In genomic region chr20:44707259-44707580, GRCh38 we compare ENCODE assay signal across 23 cellular contexts. TPM values are rescaled to one million over a fixed set of nuclear protein-coding genes. Genes with fewer than 3 reads are reported as not detected.
DNase-seq lines count a peak whose midpoint lies in the region; ATAC-seq and TF ChIP-seq lines count a peak whose summit lies in the region.
"Had no signal": no experiment of that assay in that cellular context is flagged by ENCODE, and none has a peak within 500 bp of the region (broad histone marks: within the 10 kb centered on the region; RNA-seq: fewer than 3 reads in every experiment).

No MANE protein-coding gene starts in this region.

- H4K8ac ChIP-seq in mesenchymal stem cell (ENCODE audit: low read length) (no peak overlapping the region), H9 (replicated peaks; ENCODE audit: insufficient read length, low read depth, low read length) (no peak overlapping the region)

- H2BK20ac ChIP-seq in H9 (ENCODE audit: low read depth, low read length, poor library complexity, severe bottlenecking), result no peak overlapping the region

- H2BK120ac ChIP-seq in mesenchymal stem cell (ENCODE audit: low read depth, low read length) (no peak overlapping the region), H9 (ENCODE audit: low read depth, low read length, poor library complexity, severe bottlenecking) (no peak overlapping the region)

- no peak for TF ChIP-seq CTCF in ascending aorta (IDR thresholded peaks at IDR 0.05)
- no peak for TF ChIP-seq CTCF in thoracic aorta (IDR thresholded peaks at IDR 0.05)
- TF ChIP-seq CTCF in H9 (conservative IDR thresholded peaks at IDR 0.05), result no peak

- H3K4me1 Mint-ChIP-seq in H9, result peaks cover 0 to 13% of the 10 kb centered on the region in 2 experiments; a peak in 3 of 4 replicates
- H3K4me1 Mint-ChIP-seq: CD4-positive, CD25-positive, alpha-beta regulatory T cell had no signal

- no peak overlapping the region for H3T11ph ChIP-seq in H9 (ENCODE audit: low read length)

- no peak overlapping the region for H2BK15ac ChIP-seq in mesenchymal stem cell (ENCODE audit: low read depth, poor library complexity, severe bottlenecking)
- H2BK15ac ChIP-seq in H9 (ENCODE audit: low read depth, low read length), result no peak overlapping the region

- peaks cover 43% of the 10 kb centered on the region for H3F3A ChIP-seq in GM23248 (ENCODE audit: insufficient read depth)

- H3K23ac ChIP-seq in mesenchymal stem cell (ENCODE audit: low read length in 2 of 2) (no peak overlapping the region), H9 (ENCODE audit: insufficient read length, low read depth, low read length) (no peak overlapping the region)

- H2AK5ac ChIP-seq in mesenchymal stem cell (ENCODE audit: low read length, severe bottlenecking) (no peak overlapping the region), H9 (ENCODE audit: insufficient read length, low read length) (no peak overlapping the region)

- peak overlapping the region; percentile 11 for H3K4me2 ChIP-seq in GM23248 (ENCODE audit: unreplicated experiment)
- H3K4me2 ChIP-seq in mesenchymal stem cell (ENCODE audit: low read length, poor library complexity, severe bottlenecking), result no peak overlapping the region
- no peak overlapping the region for H3K4me2 ChIP-seq in H9 (ENCODE audit: insufficient read depth, insufficient read length, low read length)
- H3K4me2 ChIP-seq: A549 had no signal

- H3K27ac Mint-ChIP-seq in H9, result no peak overlapping the region
- H3K27ac Mint-ChIP-seq: CD4-positive, CD25-positive, alpha-beta regulatory T cell had no signal

- intact Hi-C loops in ascending aorta (cut with DNase I), result no loop called here

- no peak overlapping the region for H3K4ac ChIP-seq in mesenchymal stem cell (ENCODE audit: low read depth in 1 of 2, low read length in 2 of 2)
- no peak overlapping the region for H3K4ac ChIP-seq in H9 (ENCODE audit: low read depth, low read length)

- H2AFZ ChIP-seq in GM23248, result peak overlapping the region; percentile 63
- no peak overlapping the region for H2AFZ ChIP-seq in mesenchymal stem cell (ENCODE audit: low read depth, low read length)
- no peak overlapping the region for H2AFZ ChIP-seq in H9 (ENCODE audit: low read length)

- no peaks in the 10 kb centered on the region for H3K9me2 ChIP-seq in GM23248 (ENCODE audit: insufficient read depth)

- H3K36me3 ChIP-seq in GM23248 (ENCODE audit: low read depth), result no peaks in the 10 kb centered on the region
- no peaks in the 10 kb centered on the region for H3K36me3 ChIP-seq in ascending aorta
- H3K36me3 ChIP-seq in mesenchymal stem cell (ENCODE audit: control insufficient read depth in 1 of 2, insufficient read depth in 2 of 2, low read depth in 1 of 2, low read length in 2 of 2), result no peaks in the 10 kb centered on the region
- H3K36me3 ChIP-seq in thoracic aorta, result no peaks in the 10 kb centered on the region
- H3K36me3 ChIP-seq: MG63 had no signal

- no peak overlapping the region for H3K56ac ChIP-seq in H9 (ENCODE audit: insufficient read length, low read depth, low read length)

- peak overlapping the region; percentile 63 for H3K27ac ChIP-seq in GM23248
- peak overlapping the region; percentile 87 to 93 for H3K27ac ChIP-seq in ascending aorta
- no peak overlapping the region for H3K27ac ChIP-seq in mesenchymal stem cell (ENCODE audit: low read length, poor library complexity, severe bottlenecking)
- peak overlapping the region; percentile 92 to 95 for H3K27ac ChIP-seq in thoracic aorta
- no peak overlapping the region for H3K27ac ChIP-seq in H9 (ENCODE audit: insufficient read length, low read depth, low read length)
- H3K27ac ChIP-seq: HL-60 had no signal

- H3K27me3 ChIP-seq in GM23248 (replicated peaks; ENCODE audit: insufficient read depth), result no peaks in the 10 kb centered on the region
- H3K27me3 ChIP-seq in ascending aorta, result no peaks in the 10 kb centered on the region
- H3K27me3 ChIP-seq in mesenchymal stem cell (ENCODE audit: control insufficient read depth in 1 of 2, insufficient read depth in 1 of 2, low read length in 2 of 2), result no peaks in the 10 kb centered on the region
- no peaks in the 10 kb centered on the region for H3K27me3 ChIP-seq in thoracic aorta (replicated peaks; ENCODE audit: insufficient read depth)
- no peaks in the 10 kb centered on the region for H3K27me3 ChIP-seq in H9 (ENCODE audit: insufficient read depth, low read length)
- H3K27me3 ChIP-seq: MG63 had no signal

- WGBS in GM23248 (ENCODE audit: low coverage in 1 of 2, low lambda C conversion rate in 2 of 2, missing lambda C conversion rate in 2 of 2), 2 experiments, result 39 to 46% methylated on average over 2 of the region's 2 CpGs
- WGBS in mesenchymal stem cell, result no CpG with 5 or more reads among the region's 2 CpGs
- no CpG with 5 or more reads among the region's 2 CpGs for WGBS in H9 (ENCODE audit: extremely low coverage, insufficient read length, low lambda C conversion rate)

- H2BK12ac ChIP-seq in mesenchymal stem cell (ENCODE audit: low read length in 2 of 2) (no peak overlapping the region), H9 (ENCODE audit: insufficient read length, low read depth, low read length) (no peak overlapping the region)

- H3K27me3 Mint-ChIP-seq in H9 (ENCODE audit: low read depth), result no peaks in the 10 kb centered on the region; the same call in 1 of the 2 replicates

- H3K4me3 ChIP-seq in GM23248, result no peak overlapping the region
- no peak overlapping the region for H3K4me3 ChIP-seq in ascending aorta
- no peak overlapping the region for H3K4me3 ChIP-seq in mesenchymal stem cell (ENCODE audit: insufficient read depth in 1 of 2, low read depth in 1 of 2, low read length in 2 of 2)
- H3K4me3 ChIP-seq in thoracic aorta, result no peak overlapping the region
- H3K4me3 ChIP-seq: A549, K562, MG63 had no signal

- H4K5ac ChIP-seq in H9 (ENCODE audit: insufficient read length, low read depth, low read length), result no peak overlapping the region

- H3K79me2 ChIP-seq in GM23248 (ENCODE audit: insufficient read depth) (no peaks in the 10 kb centered on the region), H9 (ENCODE audit: insufficient read depth, low read length) (no peaks in the 10 kb centered on the region)

- H3K9me3 Mint-ChIP-seq in H9, result no peaks in the 10 kb centered on the region
- H3K9me3 Mint-ChIP-seq: CD4-positive, CD25-positive, alpha-beta regulatory T cell had no signal

- DNase-seq in GM23248 (no peak), ascending aorta (ENCODE audit: low spot score in 2 of 2) (no peak), mesenchymal stem cell (no peak), thoracic aorta (ENCODE audit: low spot score) (no peak), NCI-H510A treated with DMSO at 0.1 percent for 48 hours (lab: John Stamatoyannopoulos, UW) (no peak), NAMALWA (ENCODE audit: low spot score) (no peak), H9 (no peak), NCI-H1417 (lab: John Stamatoyannopoulos, UW) (no peak)
- DNase-seq: CD4-positive, CD25-positive, alpha-beta regulatory T cell; MG63; NCI-H1048; NCI-H1436; NCI-H1930; NCI-H226; NCI-H524; NCI-H774; NK-92 treated with Interleukin-12 subunit alpha and Interleukin-12 subunit beta, amount 100 ng/mL, for 24 hours had no signal

- H3K14ac ChIP-seq in mesenchymal stem cell (ENCODE audit: low read length in 2 of 2) (no peak overlapping the region), H9 (ENCODE audit: insufficient read depth, low read length) (no peak overlapping the region)

- in situ Hi-C loops in GM23248 (cut with MboI), result no loop called here

- H3K9me3 ChIP-seq in GM23248 (ENCODE audit: low read depth), result no peaks in the 10 kb centered on the region
- no peaks in the 10 kb centered on the region for H3K9me3 ChIP-seq in ascending aorta
- H3K9me3 ChIP-seq in mesenchymal stem cell (ENCODE audit: control insufficient read depth, low read length), result no peaks in the 10 kb centered on the region
- no peaks in the 10 kb centered on the region for H3K9me3 ChIP-seq in thoracic aorta
- no peaks in the 10 kb centered on the region for H3K9me3 ChIP-seq in H9 (ENCODE audit: control insufficient read depth, low read depth, low read length)
- H3K9me3 ChIP-seq: A549, MG63 had no signal

- H3K18ac ChIP-seq in mesenchymal stem cell (ENCODE audit: low read depth in 1 of 2, low read length in 2 of 2) (no peak overlapping the region), H9 (ENCODE audit: insufficient read length, low read depth, low read length) (no peak overlapping the region)

- no peak overlapping the region for H3K4me3 Mint-ChIP-seq in H9
- H3K4me3 Mint-ChIP-seq: CD4-positive, CD25-positive, alpha-beta regulatory T cell had no signal

- H3K4me1 ChIP-seq in GM23248 (ENCODE audit: insufficient read depth) (peaks cover 54% of the 10 kb centered on the region), ascending aorta (peaks cover 12 to 33% of the 10 kb centered on the region in 2 donors), mesenchymal stem cell (ENCODE audit: control insufficient read depth, insufficient read depth, low read depth, low read length) (peaks cover 33% of the 10 kb centered on the region), thoracic aorta (ENCODE audit: control insufficient read depth in 1 of 2, low read depth in 2 of 2) (peaks cover 25 to 68% of the 10 kb centered on the region in 2 donors), H9 (ENCODE audit: insufficient read depth, low read length) (no peaks in the 10 kb centered on the region)

- no peak overlapping the region for H2BK5ac ChIP-seq in mesenchymal stem cell (ENCODE audit: low read depth, low read length, poor library complexity, severe bottlenecking)
- no peak overlapping the region for H2BK5ac ChIP-seq in H9 (ENCODE audit: insufficient read length, low read length)

- H4K91ac ChIP-seq in mesenchymal stem cell (ENCODE audit: low read length) (no peak overlapping the region), H9 (ENCODE audit: insufficient read length, low read depth, low read length) (no peak overlapping the region)

- ATAC-seq in thoracic aorta (ENCODE audit: insufficient number of reproducible peaks, low FRiP score, low read depth), result no peak
- ATAC-seq: HepG2, K562 had no signal

- H3K79me1 ChIP-seq in mesenchymal stem cell (replicated peaks; ENCODE audit: low read length, poor library complexity, severe bottlenecking) (no peaks in the 10 kb centered on the region), H9 (ENCODE audit: insufficient read depth, low read depth, low read length, poor library complexity, severe bottlenecking) (no peaks in the 10 kb centered on the region)

- 0 out of 2 replicates have a peak overlapping the region, but pooled peaks have one; percentile 34 for H3K9ac ChIP-seq in GM23248
- peak overlapping the region; percentile 86 for H3K9ac ChIP-seq in mesenchymal stem cell (ENCODE audit: low read length)
- no peak overlapping the region for H3K9ac ChIP-seq in H9 (ENCODE audit: extremely low read depth, insufficient read length, low read length)

- no peaks in the 10 kb centered on the region; a peak in 1 of 7 replicates for H3K36me3 Mint-ChIP-seq in H9 (ENCODE audit: insufficient read depth in 1 of 3, low read depth in 3 of 3)
- H3K36me3 Mint-ChIP-seq: CD4-positive, CD25-positive, alpha-beta regulatory T cell had no signal

- H3K23me2 ChIP-seq in H9 (ENCODE audit: insufficient read length, low read depth, low read length, poor library complexity, severe bottlenecking), result no peaks in the 10 kb centered on the region

- H4K20me1 ChIP-seq in GM23248 (ENCODE audit: insufficient read depth) (no peaks in the 10 kb centered on the region), H9 (ENCODE audit: control insufficient read depth, insufficient read depth, insufficient read length) (no peaks in the 10 kb centered on the region)

RNA-seq across cellular contexts. Expression of gene CCN5, which starts 7.9 kb away (rescaled TPM):
- total RNA-seq in GM23248 (2014; rRNA removed; shearing (Covaris generic)), result 24.5 and 47.3 TPM in 2 replicates
- polyA plus RNA-seq in GM23248 (2016; fragmentation: Nextera tagmentation; extraction: Ambion mirVana), result 20.8 and 23.6 TPM in 2 replicates
- total RNA-seq in ascending aorta (377 TPM), thoracic aorta (100 to 1,000 TPM; 652 to 994 TPM), H9 (2021) (not detected in 2 replicates)
- polyA plus RNA-seq in mesenchymal stem cell (2013, experiment 1 of 2), result 0.10 TPM
- 0.07 TPM for polyA plus RNA-seq in mesenchymal stem cell (2013, experiment 2 of 2)
- total RNA-seq: CD4-positive, CD25-positive, alpha-beta regulatory T cell; HepG2; HT-29; K562; LHCN-M2 had no signal
- polyA plus RNA-seq: CD4-positive, CD25-positive, alpha-beta regulatory T cell; K562 had no signal

RNA-seq across cellular contexts. Expression of gene KCNK15, which starts 38.4 kb away (rescaled TPM):
- total RNA-seq in GM23248 (2014; rRNA removed; shearing (Covaris generic)), result 9.9 and 11.1 TPM in 2 replicates
- 5.2 and 5.7 TPM in 2 replicates for polyA plus RNA-seq in GM23248 (2016; fragmentation: Nextera tagmentation; extraction: Ambion mirVana)
- total RNA-seq in ascending aorta (62.6 TPM), thoracic aorta (10 to 100 TPM; 26.3 to 60.0 TPM), H9 (2021) (0.33 and 0.39 TPM in 2 replicates)
- not detected for polyA plus RNA-seq in mesenchymal stem cell (2013, experiment 1 of 2)
- polyA plus RNA-seq in mesenchymal stem cell (2013, experiment 2 of 2), result not detected
- total RNA-seq: CD4-positive, CD25-positive, alpha-beta regulatory T cell; HepG2; HT-29; LHCN-M2 had no signal
- polyA plus RNA-seq: CD4-positive, CD25-positive, alpha-beta regulatory T cell had no signal

RNA-seq across cellular contexts. Expression of gene ADA, which starts 55.7 kb away (rescaled TPM):
- 7.0 and 8.6 TPM in 2 replicates for total RNA-seq in GM23248 (2014; rRNA removed; shearing (Covaris generic))
- 17.5 and 19.3 TPM in 2 replicates for polyA plus RNA-seq in GM23248 (2016; fragmentation: Nextera tagmentation; extraction: Ambion mirVana)
- total RNA-seq in ascending aorta (0.75 TPM), thoracic aorta (10 to 100 TPM in 1 of 2 donors, 1 to 10 TPM in 1; 8.1 to 20.6 TPM), H9 (2021) (19.2 and 22.0 TPM in 2 replicates)
- polyA plus RNA-seq in mesenchymal stem cell (2013, experiment 1 of 2), result 13.9 TPM
- 14.1 TPM for polyA plus RNA-seq in mesenchymal stem cell (2013, experiment 2 of 2)
- total RNA-seq: HT-29 had no signal

Comparison
In these comparisons a context has a peak if more than half of its experiments do, and no peak if none do; other contexts are left out.
1. H3K27ac ChIP-seq: peak in GM23248 (single experiment), ascending aorta (2 of 2) and thoracic aorta (2 of 2); none in mesenchymal stem cell (single experiment) and H9 (single experiment).
2. RNA of gene CCN5, which starts 7.9 kb away (total RNA-seq): 652 to 994 TPM in thoracic aorta, 377 TPM in ascending aorta (single experiment) and 24.5 to 47.3 TPM in GM23248; not detected in H9; every median in the first group is over 10 times any median in the second.